In genomic region chr7:74653686-74654181, GRCh38 we compare ENCODE assay signal across 1 cellular context.
A peak's percentile ranks its signal among the peaks of the same experiment; 100 is the strongest.
TF ChIP-seq lines count a peak whose summit lies in the region.

No MANE protein-coding gene starts in this region.

TF ChIP-seq in HepG2, 621 proteins besides CTCF, POLR2A, EP300 and RAD21 (continued from another document and continues in another):
- TF ChIP-seq ZNF280D (CRISPR knock-in tag; IDR thresholded peaks at IDR 0.05) (0 out of 2 replicates have a peak, but pooled peaks have one; percentile 42), THAP7 (CRISPR knock-in tag; IDR thresholded peaks at IDR 0.05) (no peak), ZNF547 (CRISPR knock-in tag; IDR thresholded peaks at IDR 0.05) (peak; percentile 87; the same call in 1 of the 2 replicates), ZBED4 (CRISPR knock-in tag; IDR thresholded peaks at IDR 0.05; ENCODE audit: borderline replicate concordance) (peak; percentile 82; the same call in 1 of the 2 replicates), NFATC3 (CRISPR knock-in tag; IDR thresholded peaks at IDR 0.05) (no peak), CBX1 (IDR thresholded peaks at IDR 0.05; ENCODE audit: low read depth) (no peak), HMGXB3 (CRISPR knock-in tag; IDR thresholded peaks at IDR 0.05; ENCODE audit: borderline replicate concordance) (peak; percentile 26; the same call in 1 of the 2 replicates), MLX (CRISPR knock-in tag; IDR thresholded peaks at IDR 0.05) (peak; percentile 71), HMG20B (CRISPR knock-in tag; conservative IDR thresholded peaks at IDR 0.05) (no peak), MXD4 (CRISPR knock-in tag; IDR thresholded peaks at IDR 0.05) (peak; percentile 61; the same call in 1 of the 2 replicates), ZFY (CRISPR knock-in tag; IDR thresholded peaks at IDR 0.05) (peak; percentile 29; the same call in 1 of the 2 replicates), PAX8 (CRISPR knock-in tag; IDR thresholded peaks at IDR 0.05; ENCODE audit: borderline replicate concordance) (no peak), ARID4A (CRISPR knock-in tag; IDR thresholded peaks at IDR 0.05; ENCODE audit: borderline replicate concordance) (peak; percentile 67; the same call in 1 of the 2 replicates), DMTF1 (CRISPR knock-in tag; IDR thresholded peaks at IDR 0.05) (no peak), SP4 (CRISPR knock-in tag; IDR thresholded peaks at IDR 0.05) (no peak), GMEB1 (CRISPR knock-in tag; IDR thresholded peaks at IDR 0.05; ENCODE audit: borderline replicate concordance) (peak; percentile 57; the same call in 1 of the 2 replicates), FOXA1 (IDR thresholded peaks at IDR 0.05) (no peak), FOXA1 (CRISPR knock-in tag; IDR thresholded peaks at IDR 0.05) (no peak), SRY (CRISPR knock-in tag; IDR thresholded peaks at IDR 0.05) (no peak), ZNF609 (CRISPR knock-in tag; IDR thresholded peaks at IDR 0.05; ENCODE audit: borderline replicate concordance) (peak; percentile 54; the same call in 1 of the 2 replicates), ZFP36L1 (CRISPR knock-in tag; IDR thresholded peaks at IDR 0.05) (0 out of 2 replicates have a peak, but pooled peaks have one; percentile 57)
